ENCODE assay signal across 1 cellular context in the genomic region with DNA sequence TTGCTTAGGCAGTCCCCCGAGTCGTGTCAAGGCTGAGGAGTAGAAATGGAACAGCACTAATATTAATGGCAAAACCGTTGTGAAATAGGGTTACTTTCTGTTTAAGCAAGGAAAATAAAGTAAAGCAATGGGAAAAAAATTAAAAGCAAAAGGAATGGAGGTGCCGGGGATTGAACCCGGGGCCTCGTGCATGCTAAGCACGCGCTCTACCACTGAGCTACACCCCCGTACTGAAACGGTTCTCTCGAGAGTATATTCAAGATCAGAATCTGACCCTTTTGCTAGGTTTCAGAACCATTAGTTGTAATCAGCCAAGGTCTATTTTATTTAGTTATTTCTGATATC.
A peak's percentile ranks its signal among the peaks of the same experiment; 100 is the strongest.
TF ChIP-seq lines count a peak whose summit lies in the region.

No MANE protein-coding gene starts in this region.

TF ChIP-seq in HEK293, 187 proteins besides CTCF, POLR2A, EP300 and RAD21 (continued from another document and continues in another):
- TF ChIP-seq, protein P1, sequence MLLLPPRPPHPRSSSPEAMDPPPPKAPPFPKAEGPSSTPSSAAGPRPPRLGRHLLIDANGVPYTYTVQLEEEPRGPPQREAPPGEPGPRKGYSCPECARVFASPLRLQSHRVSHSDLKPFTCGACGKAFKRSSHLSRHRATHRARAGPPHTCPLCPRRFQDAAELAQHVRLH (tag by site-specific recombination; IDR thresholded peaks at IDR 0.05), result peak; percentile 66
- no peak for TF ChIP-seq ZNF404 (tag by site-specific recombination; IDR thresholded peaks at IDR 0.05)
- TF ChIP-seq ZNF184 (tag by site-specific recombination; IDR thresholded peaks at IDR 0.05), result peak; percentile 70
- TF ChIP-seq, protein P2, sequence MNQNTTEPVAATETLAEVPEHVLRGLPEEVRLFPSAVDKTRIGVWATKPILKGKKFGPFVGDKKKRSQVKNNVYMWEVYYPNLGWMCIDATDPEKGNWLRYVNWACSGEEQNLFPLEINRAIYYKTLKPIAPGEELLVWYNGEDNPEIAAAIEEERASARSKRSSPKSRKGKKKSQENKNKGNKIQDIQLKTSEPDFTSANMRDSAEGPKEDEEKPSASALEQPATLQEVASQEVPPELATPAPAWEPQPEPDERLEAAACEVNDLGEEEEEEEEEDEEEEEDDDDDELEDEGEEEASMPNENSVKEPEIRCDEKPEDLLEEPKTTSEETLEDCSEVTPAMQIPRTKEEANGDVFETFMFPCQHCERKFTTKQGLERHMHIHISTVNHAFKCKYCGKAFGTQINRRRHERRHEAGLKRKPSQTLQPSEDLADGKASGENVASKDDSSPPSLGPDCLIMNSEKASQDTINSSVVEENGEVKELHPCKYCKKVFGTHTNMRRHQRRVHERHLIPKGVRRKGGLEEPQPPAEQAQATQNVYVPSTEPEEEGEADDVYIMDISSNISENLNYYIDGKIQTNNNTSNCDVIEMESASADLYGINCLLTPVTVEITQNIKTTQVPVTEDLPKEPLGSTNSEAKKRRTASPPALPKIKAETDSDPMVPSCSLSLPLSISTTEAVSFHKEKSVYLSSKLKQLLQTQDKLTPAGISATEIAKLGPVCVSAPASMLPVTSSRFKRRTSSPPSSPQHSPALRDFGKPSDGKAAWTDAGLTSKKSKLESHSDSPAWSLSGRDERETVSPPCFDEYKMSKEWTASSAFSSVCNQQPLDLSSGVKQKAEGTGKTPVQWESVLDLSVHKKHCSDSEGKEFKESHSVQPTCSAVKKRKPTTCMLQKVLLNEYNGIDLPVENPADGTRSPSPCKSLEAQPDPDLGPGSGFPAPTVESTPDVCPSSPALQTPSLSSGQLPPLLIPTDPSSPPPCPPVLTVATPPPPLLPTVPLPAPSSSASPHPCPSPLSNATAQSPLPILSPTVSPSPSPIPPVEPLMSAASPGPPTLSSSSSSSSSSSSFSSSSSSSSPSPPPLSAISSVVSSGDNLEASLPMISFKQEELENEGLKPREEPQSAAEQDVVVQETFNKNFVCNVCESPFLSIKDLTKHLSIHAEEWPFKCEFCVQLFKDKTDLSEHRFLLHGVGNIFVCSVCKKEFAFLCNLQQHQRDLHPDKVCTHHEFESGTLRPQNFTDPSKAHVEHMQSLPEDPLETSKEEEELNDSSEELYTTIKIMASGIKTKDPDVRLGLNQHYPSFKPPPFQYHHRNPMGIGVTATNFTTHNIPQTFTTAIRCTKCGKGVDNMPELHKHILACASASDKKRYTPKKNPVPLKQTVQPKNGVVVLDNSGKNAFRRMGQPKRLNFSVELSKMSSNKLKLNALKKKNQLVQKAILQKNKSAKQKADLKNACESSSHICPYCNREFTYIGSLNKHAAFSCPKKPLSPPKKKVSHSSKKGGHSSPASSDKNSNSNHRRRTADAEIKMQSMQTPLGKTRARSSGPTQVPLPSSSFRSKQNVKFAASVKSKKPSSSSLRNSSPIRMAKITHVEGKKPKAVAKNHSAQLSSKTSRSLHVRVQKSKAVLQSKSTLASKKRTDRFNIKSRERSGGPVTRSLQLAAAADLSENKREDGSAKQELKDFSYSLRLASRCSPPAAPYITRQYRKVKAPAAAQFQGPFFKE (tag by site-specific recombination; IDR thresholded peaks at IDR 0.05; ENCODE audit: borderline replicate concordance), result 0 out of 2 replicates have a peak, but pooled peaks have one; percentile 39
- TF ChIP-seq ZNF394 (tag by site-specific recombination; IDR thresholded peaks at IDR 0.05; ENCODE audit: borderline replicate concordance), result no peak; the same call in 1 of the 2 replicates
- no peak for TF ChIP-seq ZNF521 (tag by site-specific recombination; IDR thresholded peaks at IDR 0.05)
- no peak for TF ChIP-seq WT1 (tag by site-specific recombination; IDR thresholded peaks at IDR 0.05)
- TF ChIP-seq, protein P3, sequence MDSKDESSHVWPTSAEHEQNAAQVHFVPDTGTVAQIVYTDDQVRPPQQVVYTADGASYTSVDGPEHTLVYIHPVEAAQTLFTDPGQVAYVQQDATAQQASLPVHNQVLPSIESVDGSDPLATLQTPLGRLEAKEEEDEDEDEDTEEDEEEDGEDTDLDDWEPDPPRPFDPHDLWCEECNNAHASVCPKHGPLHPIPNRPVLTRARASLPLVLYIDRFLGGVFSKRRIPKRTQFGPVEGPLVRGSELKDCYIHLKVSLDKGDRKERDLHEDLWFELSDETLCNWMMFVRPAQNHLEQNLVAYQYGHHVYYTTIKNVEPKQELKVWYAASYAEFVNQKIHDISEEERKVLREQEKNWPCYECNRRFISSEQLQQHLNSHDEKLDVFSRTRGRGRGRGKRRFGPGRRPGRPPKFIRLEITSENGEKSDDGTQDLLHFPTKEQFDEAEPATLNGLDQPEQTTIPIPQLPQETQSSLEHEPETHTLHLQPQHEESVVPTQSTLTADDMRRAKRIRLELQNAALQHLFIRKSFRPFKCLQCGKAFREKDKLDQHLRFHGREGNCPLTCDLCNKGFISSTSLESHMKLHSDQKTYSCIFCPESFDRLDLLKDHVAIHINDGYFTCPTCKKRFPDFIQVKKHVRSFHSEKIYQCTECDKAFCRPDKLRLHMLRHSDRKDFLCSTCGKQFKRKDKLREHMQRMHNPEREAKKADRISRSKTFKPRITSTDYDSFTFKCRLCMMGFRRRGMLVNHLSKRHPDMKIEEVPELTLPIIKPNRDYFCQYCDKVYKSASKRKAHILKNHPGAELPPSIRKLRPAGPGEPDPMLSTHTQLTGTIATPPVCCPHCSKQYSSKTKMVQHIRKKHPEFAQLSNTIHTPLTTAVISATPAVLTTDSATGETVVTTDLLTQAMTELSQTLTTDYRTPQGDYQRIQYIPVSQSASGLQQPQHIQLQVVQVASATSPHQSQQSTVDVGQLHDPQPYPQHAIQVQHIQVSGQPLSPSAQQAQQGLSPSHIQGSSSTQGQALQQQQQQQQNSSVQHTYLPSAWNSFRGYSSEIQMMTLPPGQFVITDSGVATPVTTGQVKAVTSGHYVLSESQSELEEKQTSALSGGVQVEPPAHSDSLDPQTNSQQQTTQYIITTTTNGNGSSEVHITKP (tag by site-specific recombination; IDR thresholded peaks at IDR 0.05), result 0 out of 2 replicates have a peak, but pooled peaks have one; percentile 8
- TF ChIP-seq ZNF660 (tag by site-specific recombination; IDR thresholded peaks at IDR 0.05), result peak; percentile 73
- TF ChIP-seq YY2 (tag by site-specific recombination; IDR thresholded peaks at IDR 0.05), result no peak
- TF ChIP-seq, protein P4, sequence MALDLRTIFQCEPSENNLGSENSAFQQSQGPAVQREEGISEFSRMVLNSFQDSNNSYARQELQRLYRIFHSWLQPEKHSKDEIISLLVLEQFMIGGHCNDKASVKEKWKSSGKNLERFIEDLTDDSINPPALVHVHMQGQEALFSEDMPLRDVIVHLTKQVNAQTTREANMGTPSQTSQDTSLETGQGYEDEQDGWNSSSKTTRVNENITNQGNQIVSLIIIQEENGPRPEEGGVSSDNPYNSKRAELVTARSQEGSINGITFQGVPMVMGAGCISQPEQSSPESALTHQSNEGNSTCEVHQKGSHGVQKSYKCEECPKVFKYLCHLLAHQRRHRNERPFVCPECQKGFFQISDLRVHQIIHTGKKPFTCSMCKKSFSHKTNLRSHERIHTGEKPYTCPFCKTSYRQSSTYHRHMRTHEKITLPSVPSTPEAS (tag by site-specific recombination; IDR thresholded peaks at IDR 0.05), result 0 out of 2 replicates have a peak, but pooled peaks have one; percentile 19
- TF ChIP-seq ZNF843 (tag by site-specific recombination; IDR thresholded peaks at IDR 0.05), result no peak; the same call in 1 of the 2 replicates
- TF ChIP-seq OSR2 (tag by site-specific recombination; IDR thresholded peaks at IDR 0.05), result no peak
- TF ChIP-seq ZXDB (tag by site-specific recombination; IDR thresholded peaks at IDR 0.05), result peak; percentile 21; the same call in 1 of the 2 replicates
- TF ChIP-seq ZNF169 (tag by site-specific recombination; IDR thresholded peaks at IDR 0.05), result no peak
- no peak for TF ChIP-seq ZNF114 (tag by site-specific recombination; IDR thresholded peaks at IDR 0.05)
- no peak; the same call in 1 of the 2 replicates for TF ChIP-seq ZSCAN23 (tag by site-specific recombination; IDR thresholded peaks at IDR 0.05)
- TF ChIP-seq, protein P5, sequence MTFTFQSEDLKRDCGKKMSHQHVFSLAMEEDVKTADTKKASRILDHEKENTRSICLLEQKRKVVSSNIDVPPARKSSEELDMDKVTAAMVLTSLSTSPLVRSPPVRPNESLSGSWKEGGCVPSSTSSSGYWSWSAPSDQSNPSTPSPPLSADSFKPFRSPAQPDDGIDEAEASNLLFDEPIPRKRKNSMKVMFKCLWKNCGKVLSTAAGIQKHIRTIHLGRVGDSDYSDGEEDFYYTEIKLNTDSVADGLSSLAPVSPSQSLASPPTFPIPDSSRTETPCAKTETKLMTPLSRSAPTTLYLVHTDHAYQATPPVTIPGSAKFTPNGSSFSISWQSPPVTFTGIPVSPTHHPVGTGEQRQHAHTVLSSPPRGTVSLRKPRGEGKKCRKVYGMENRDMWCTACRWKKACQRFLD (tag by site-specific recombination; IDR thresholded peaks at IDR 0.05), result no peak
- TF ChIP-seq, protein P6, sequence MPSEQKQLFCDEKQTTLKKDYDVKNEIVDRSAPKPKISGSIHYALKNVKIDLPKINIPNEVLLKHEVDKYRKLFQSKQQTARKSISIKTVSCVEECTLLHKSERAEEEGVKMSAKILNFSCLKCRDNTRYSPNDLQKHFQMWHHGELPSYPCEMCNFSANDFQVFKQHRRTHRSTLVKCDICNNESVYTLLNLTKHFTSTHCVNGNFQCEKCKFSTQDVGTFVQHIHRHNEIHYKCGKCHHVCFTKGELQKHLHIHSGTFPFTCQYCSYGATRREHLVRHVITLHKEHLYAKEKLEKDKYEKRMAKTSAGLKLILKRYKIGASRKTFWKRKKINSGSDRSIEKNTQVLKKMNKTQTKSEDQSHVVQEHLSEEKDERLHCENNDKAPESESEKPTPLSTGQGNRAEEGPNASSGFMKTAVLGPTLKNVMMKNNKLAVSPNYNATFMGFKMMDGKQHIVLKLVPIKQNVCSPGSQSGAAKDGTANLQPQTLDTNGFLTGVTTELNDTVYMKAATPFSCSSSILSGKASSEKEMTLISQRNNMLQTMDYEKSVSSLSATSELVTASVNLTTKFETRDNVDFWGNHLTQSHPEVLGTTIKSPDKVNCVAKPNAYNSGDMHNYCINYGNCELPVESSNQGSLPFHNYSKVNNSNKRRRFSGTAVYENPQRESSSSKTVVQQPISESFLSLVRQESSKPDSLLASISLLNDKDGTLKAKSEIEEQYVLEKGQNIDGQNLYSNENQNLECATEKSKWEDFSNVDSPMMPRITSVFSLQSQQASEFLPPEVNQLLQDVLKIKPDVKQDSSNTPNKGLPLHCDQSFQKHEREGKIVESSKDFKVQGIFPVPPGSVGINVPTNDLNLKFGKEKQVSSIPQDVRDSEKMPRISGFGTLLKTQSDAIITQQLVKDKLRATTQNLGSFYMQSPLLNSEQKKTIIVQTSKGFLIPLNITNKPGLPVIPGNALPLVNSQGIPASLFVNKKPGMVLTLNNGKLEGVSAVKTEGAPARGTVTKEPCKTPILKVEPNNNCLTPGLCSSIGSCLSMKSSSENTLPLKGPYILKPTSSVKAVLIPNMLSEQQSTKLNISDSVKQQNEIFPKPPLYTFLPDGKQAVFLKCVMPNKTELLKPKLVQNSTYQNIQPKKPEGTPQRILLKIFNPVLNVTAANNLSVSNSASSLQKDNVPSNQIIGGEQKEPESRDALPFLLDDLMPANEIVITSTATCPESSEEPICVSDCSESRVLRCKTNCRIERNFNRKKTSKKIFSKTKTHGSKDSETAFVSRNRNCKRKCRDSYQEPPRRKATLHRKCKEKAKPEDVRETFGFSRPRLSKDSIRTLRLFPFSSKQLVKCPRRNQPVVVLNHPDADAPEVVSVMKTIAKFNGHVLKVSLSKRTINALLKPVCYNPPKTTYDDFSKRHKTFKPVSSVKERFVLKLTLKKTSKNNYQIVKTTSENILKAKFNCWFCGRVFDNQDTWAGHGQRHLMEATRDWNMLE (tag by site-specific recombination; conservative IDR thresholded peaks at IDR 0.05; ENCODE audit: low read depth), result 0 out of 2 replicates have a peak, but pooled peaks have one; percentile 21
- no peak for TF ChIP-seq ZNF623 (tag by site-specific recombination; IDR thresholded peaks at IDR 0.05)
- no peak for TF ChIP-seq ZNF76 (tag by site-specific recombination; IDR thresholded peaks at IDR 0.05; ENCODE audit: borderline replicate concordance, low read depth)
- TF ChIP-seq ZNF175 (tag by site-specific recombination; IDR thresholded peaks at IDR 0.05), result no peak
- TF ChIP-seq ZNF654 (tag by site-specific recombination; IDR thresholded peaks at IDR 0.05; ENCODE audit: low read depth), result no peak
- peak; percentile 34; the same call in 1 of the 2 replicates for TF ChIP-seq SP7 (tag by site-specific recombination; IDR thresholded peaks at IDR 0.05)
- peak; percentile 61; the same call in 1 of the 2 replicates for TF ChIP-seq ZNF324 (tag by site-specific recombination; IDR thresholded peaks at IDR 0.05)
- peak; percentile 14; the same call in 1 of the 2 replicates for TF ChIP-seq ZNF2 (tag by site-specific recombination; IDR thresholded peaks at IDR 0.05)
- TF ChIP-seq ZNF140 (tag by site-specific recombination; IDR thresholded peaks at IDR 0.05), result no peak
- TF ChIP-seq ZFP3 (tag by site-specific recombination; IDR thresholded peaks at IDR 0.05; ENCODE audit: low read depth), result no peak
- no peak for TF ChIP-seq BCL11B (tag by site-specific recombination; IDR thresholded peaks at IDR 0.05; ENCODE audit: low read depth)
- TF ChIP-seq ZNF426 (tag by site-specific recombination; IDR thresholded peaks at IDR 0.05), result no peak; the same call in 1 of the 2 replicates
- TF ChIP-seq ZNF221 (tag by site-specific recombination; IDR thresholded peaks at IDR 0.05; ENCODE audit: borderline replicate concordance), result no peak
- TF ChIP-seq, protein P7, sequence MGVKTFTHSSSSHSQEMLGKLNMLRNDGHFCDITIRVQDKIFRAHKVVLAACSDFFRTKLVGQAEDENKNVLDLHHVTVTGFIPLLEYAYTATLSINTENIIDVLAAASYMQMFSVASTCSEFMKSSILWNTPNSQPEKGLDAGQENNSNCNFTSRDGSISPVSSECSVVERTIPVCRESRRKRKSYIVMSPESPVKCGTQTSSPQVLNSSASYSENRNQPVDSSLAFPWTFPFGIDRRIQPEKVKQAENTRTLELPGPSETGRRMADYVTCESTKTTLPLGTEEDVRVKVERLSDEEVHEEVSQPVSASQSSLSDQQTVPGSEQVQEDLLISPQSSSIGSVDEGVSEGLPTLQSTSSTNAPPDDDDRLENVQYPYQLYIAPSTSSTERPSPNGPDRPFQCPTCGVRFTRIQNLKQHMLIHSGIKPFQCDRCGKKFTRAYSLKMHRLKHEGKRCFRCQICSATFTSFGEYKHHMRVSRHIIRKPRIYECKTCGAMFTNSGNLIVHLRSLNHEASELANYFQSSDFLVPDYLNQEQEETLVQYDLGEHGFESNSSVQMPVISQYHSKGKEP (tag by site-specific recombination; IDR thresholded peaks at IDR 0.05), result peak; percentile 60
- TF ChIP-seq ZNF155 (tag by site-specific recombination; IDR thresholded peaks at IDR 0.05), result no peak
- 0 out of 2 replicates have a peak, but pooled peaks have one; percentile 48 for TF ChIP-seq ZNF626 (tag by site-specific recombination; IDR thresholded peaks at IDR 0.05)
- no peak for TF ChIP-seq MZF1 (tag by site-specific recombination; IDR thresholded peaks at IDR 0.05; ENCODE audit: borderline replicate concordance)
